In the genomic region with DNA sequence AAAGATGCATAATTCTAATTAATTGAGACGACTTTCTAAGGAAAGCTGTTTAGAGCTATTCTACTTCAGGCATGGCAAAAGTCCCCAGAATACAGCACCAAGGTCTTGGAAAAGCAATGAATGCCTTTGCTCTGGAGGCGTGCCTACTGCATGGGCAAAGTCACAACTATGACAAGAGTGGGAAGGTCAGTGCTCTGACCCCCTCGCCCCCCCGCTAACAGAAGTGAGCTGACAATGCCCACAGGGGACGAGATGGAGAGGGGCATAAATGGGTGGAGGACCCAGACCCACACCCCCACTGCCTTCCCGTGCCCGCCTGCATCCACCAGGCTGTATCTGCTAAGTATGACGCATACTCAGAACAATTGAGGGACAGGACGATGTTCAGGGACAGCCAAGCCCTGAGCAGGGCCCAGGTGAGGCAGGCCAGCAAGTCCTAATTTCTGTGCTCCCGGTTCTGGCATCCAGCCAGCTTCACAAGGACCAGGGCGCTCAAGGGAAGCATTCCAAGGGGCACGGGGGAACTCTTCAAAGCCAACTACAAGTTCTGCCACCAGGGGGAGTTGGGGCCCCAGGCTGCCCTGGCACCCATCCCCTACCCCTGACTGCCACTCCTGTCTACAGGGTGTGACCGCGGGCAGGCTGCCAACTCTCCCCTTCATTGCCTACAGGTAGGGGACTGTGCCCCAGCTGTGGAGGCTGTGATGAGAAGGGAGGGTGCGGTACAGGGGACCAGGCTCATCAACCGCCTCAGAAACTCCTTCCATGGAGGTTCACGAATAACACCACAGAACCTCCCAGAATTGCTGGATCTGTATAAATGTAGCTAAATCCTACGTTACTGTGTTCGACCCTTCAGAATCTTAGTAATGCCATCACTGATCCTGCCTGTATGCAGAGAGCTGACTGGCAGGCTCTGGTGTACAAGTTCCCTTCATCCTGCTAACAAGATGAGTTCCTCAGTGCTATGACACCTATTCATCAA, we compare ENCODE assay signal across 8 cellular contexts. TPM values are rescaled to one million over a fixed set of nuclear protein-coding genes. Genes with fewer than 3 reads are reported as not detected.
A peak's percentile ranks its signal among the peaks of the same experiment; 100 is the strongest.
DNase-seq lines count a peak whose midpoint lies in the region; ATAC-seq lines count a peak whose summit lies in the region.

No MANE protein-coding gene starts in this region.

- H3K27ac Mint-ChIP-seq in central memory CD8-positive, alpha-beta T cell (ENCODE audit: low read depth), result no peak overlapping the region

- no peaks in the 10 kb centered on the region for H3K9me3 Mint-ChIP-seq in central memory CD8-positive, alpha-beta T cell

- ATAC-seq in Right ventricle myocardium inferior (peak; percentile 45), GM19351 (IDR thresholded peaks at IDR 0.05; ENCODE audit: unreplicated experiment) (no peak)
- peak; percentile 28 for ATAC-seq in central memory CD8-positive, alpha-beta T cell (replicated peaks; ENCODE audit: extremely low read depth, poor library complexity, severe bottlenecking)

- no peak overlapping the region for H3K4me3 Mint-ChIP-seq in central memory CD8-positive, alpha-beta T cell

- H3K4me1 Mint-ChIP-seq in central memory CD8-positive, alpha-beta T cell, result peaks cover under 1% of the 10 kb centered on the region

- H3K27me3 Mint-ChIP-seq in central memory CD8-positive, alpha-beta T cell, result no peaks in the 10 kb centered on the region

- DNase-seq in Right ventricle myocardium inferior (ENCODE audit: missing footprints) (no peak), cardiac septum (ENCODE audit: low spot score) (no peak), NCI-H2196 (lab: John Stamatoyannopoulos, UW; ENCODE audit: unreplicated experiment) (peak; percentile 80), lung microvascular endothelial cell (ENCODE audit: low read depth in 2 of 2) (peak; percentile 48 to 56)
- DNase-seq in activated CD4-positive, CD25-positive, alpha-beta regulatory T cell treated with anti-CD3 and anti-CD28 coated beads, Interleukin-2, amount 50 U/mL, for 16 hours (ENCODE audit: low read depth, low spot score), result peak; percentile 25
- DNase-seq in central memory CD8-positive, alpha-beta T cell (ENCODE audit: low spot score in 2 of 2), result peak; percentile 40 to 51
- peak; percentile 82 for DNase-seq in stimulated activated CD8-positive, alpha-beta memory T cell treated with anti-CD3 and anti-CD28 coated beads, Interleukin-4, amount 100 ng/mL, for 48 hours

- intact Hi-C loops in Right ventricle myocardium inferior (cut with DNase I) (no loop called here), cardiac septum (cut with DNase I) (no loop called here)

- peaks cover 7% of the 10 kb centered on the region for H3K36me3 Mint-ChIP-seq in central memory CD8-positive, alpha-beta T cell (ENCODE audit: insufficient read depth)

RNA-seq across cellular contexts. Expression of a gene that starts 20.8 kb away (rescaled TPM):
- total RNA-seq in Right ventricle myocardium inferior, result 18.5 TPM
- total RNA-seq in cardiac septum, result 24.0 TPM
- 2.4 and 3.6 TPM in 2 replicates for total RNA-seq in lung microvascular endothelial cell

RNA-seq across cellular contexts. Expression of a gene that starts 34.8 kb away (rescaled TPM):
- total RNA-seq in Right ventricle myocardium inferior (not detected), cardiac septum (not detected), lung microvascular endothelial cell (not detected in 2 replicates)

RNA-seq across cellular contexts. Expression of a gene that starts 39.6 kb away (rescaled TPM):
- total RNA-seq in Right ventricle myocardium inferior, result 37.2 TPM
- 33.6 TPM for total RNA-seq in cardiac septum
- 186 and 202 TPM in 2 replicates for total RNA-seq in lung microvascular endothelial cell

RNA-seq across cellular contexts. Expression of a gene that starts 45.2 kb away (rescaled TPM):
- total RNA-seq in Right ventricle myocardium inferior (24.5 TPM), cardiac septum (31.4 TPM), lung microvascular endothelial cell (12.6 and 24.8 TPM in 2 replicates)

RNA-seq across cellular contexts. Expression of a gene that starts 48.1 kb away (rescaled TPM):
- total RNA-seq in Right ventricle myocardium inferior (not detected), cardiac septum (1.2 TPM), lung microvascular endothelial cell (not detected in 2 replicates)

Comparison
In these comparisons a context has a peak if more than half of its experiments do, and no peak if none do; other contexts are left out.
1. DNase-seq: peak in NCI-H2196 (single experiment), activated CD4-positive, CD25-positive, alpha-beta regulatory T cell treated with anti-CD3 and anti-CD28 coated beads, Interleukin-2, amount 50 U/mL, for 16 hours (single experiment), central memory CD8-positive, alpha-beta T cell (2 of 2), lung microvascular endothelial cell (2 of 2) and stimulated activated CD8-positive, alpha-beta memory T cell treated with anti-CD3 and anti-CD28 coated beads, Interleukin-4, amount 100 ng/mL, for 48 hours (single experiment); none in Right ventricle myocardium inferior (single experiment) and cardiac septum (single experiment).